In genomic region chr19:1266116-1266817, GRCh38 we compare ENCODE assay signal across 1 cellular context.
TF ChIP-seq lines count a peak whose summit lies in the region.

No MANE protein-coding gene starts in this region.

TF ChIP-seq in HepG2, 621 proteins besides CTCF, POLR2A, EP300 and RAD21 (continues in another document):
- TF ChIP-seq ZNF850 (CRISPR knock-in tag; conservative IDR thresholded peaks at IDR 0.05) (0 out of 2 replicates have a peak, but pooled peaks have one; percentile 55), AFF4 (CRISPR knock-in tag; IDR thresholded peaks at IDR 0.05) (no peak; the same call in 1 of the 2 replicates), SMARCE1 (IDR thresholded peaks at IDR 0.05; ENCODE audit: borderline replicate concordance) (no peak), ZNF687 (CRISPR knock-in tag; IDR thresholded peaks at IDR 0.05) (peak; percentile 75), NR2F6 (IDR thresholded peaks at IDR 0.05) (no peak), NR2F6 (CRISPR knock-in tag; IDR thresholded peaks at IDR 0.05) (peak; percentile 65), GABPB1 (CRISPR knock-in tag; IDR thresholded peaks at IDR 0.05) (peak; percentile 64; the same call in 1 of the 2 replicates), MNT (IDR thresholded peaks at IDR 0.05) (peak; percentile 12; the same call in 1 of the 2 replicates), ZBTB46 (CRISPR knock-in tag; IDR thresholded peaks at IDR 0.05; ENCODE audit: borderline replicate concordance) (peak; percentile 79; the same call in 1 of the 2 replicates), ZC3H13 (CRISPR knock-in tag; IDR thresholded peaks at IDR 0.05) (peak; percentile 58; the same call in 1 of the 2 replicates), ZNF605 (CRISPR knock-in tag; IDR thresholded peaks at IDR 0.05) (peak; percentile 58; the same call in 1 of the 2 replicates), ZNF543 (CRISPR knock-in tag; IDR thresholded peaks at IDR 0.05) (peak; percentile 83; the same call in 1 of the 2 replicates), ZNF574 (CRISPR knock-in tag; IDR thresholded peaks at IDR 0.05) (peak; percentile 67), ISX (CRISPR knock-in tag; conservative IDR thresholded peaks at IDR 0.05) (no peak), ARNT2 (CRISPR knock-in tag; IDR thresholded peaks at IDR 0.05; ENCODE audit: low read depth) (0 out of 2 replicates have a peak, but pooled peaks have one; percentile 11), ZNF34 (CRISPR knock-in tag; IDR thresholded peaks at IDR 0.05; ENCODE audit: borderline replicate concordance) (0 out of 2 replicates have a peak, but pooled peaks have one; percentile 51), ZKSCAN5 (CRISPR knock-in tag; IDR thresholded peaks at IDR 0.05) (no peak), ZNF776 (CRISPR knock-in tag; IDR thresholded peaks at IDR 0.05) (peak; percentile 48; the same call in 1 of the 2 replicates), ZNF281 (CRISPR knock-in tag; IDR thresholded peaks at IDR 0.05; ENCODE audit: borderline replicate concordance) (peak; percentile 41; the same call in 1 of the 2 replicates), ZNF746 (CRISPR knock-in tag; IDR thresholded peaks at IDR 0.05) (peak; percentile 92), IKZF5 (CRISPR knock-in tag; IDR thresholded peaks at IDR 0.05) (0 out of 2 replicates have a peak, but pooled peaks have one; percentile 33), FOXK1 (CRISPR knock-in tag; IDR thresholded peaks at IDR 0.05; ENCODE audit: borderline replicate concordance, low read depth) (0 out of 2 replicates have a peak, but pooled peaks have one; percentile 47), THRA (CRISPR knock-in tag; IDR thresholded peaks at IDR 0.05; ENCODE audit: borderline replicate concordance) (peak; percentile 83; the same call in 1 of the 2 replicates), PAX8 (CRISPR knock-in tag; IDR thresholded peaks at IDR 0.05; ENCODE audit: borderline replicate concordance) (no peak), ZNF747 (CRISPR knock-in tag; IDR thresholded peaks at IDR 0.05; ENCODE audit: borderline replicate concordance) (peak; percentile 67; the same call in 1 of the 2 replicates), TAF1 (CRISPR knock-in tag; IDR thresholded peaks at IDR 0.05) (peak; percentile 45; the same call in 1 of the 2 replicates), KLF11 (CRISPR knock-in tag; IDR thresholded peaks at IDR 0.05) (0 out of 2 replicates have a peak, but pooled peaks have one; percentile 39), FOXP4 (CRISPR knock-in tag; IDR thresholded peaks at IDR 0.05) (peak; percentile 74), MXD1 (CRISPR knock-in tag; IDR thresholded peaks at IDR 0.05) (peak; percentile 84), AGO1 (IDR thresholded peaks at IDR 0.05; ENCODE audit: low read depth, low read length, poor library complexity, severe bottlenecking) (peak; percentile 81), ZNF839 (CRISPR knock-in tag; IDR thresholded peaks at IDR 0.05; ENCODE audit: borderline replicate concordance) (no peak), ZFX (CRISPR knock-in tag; IDR thresholded peaks at IDR 0.05; ENCODE audit: low read depth) (peak; percentile 73)
